23 cellular contexts compared by ENCODE assay signal in the genomic region with DNA sequence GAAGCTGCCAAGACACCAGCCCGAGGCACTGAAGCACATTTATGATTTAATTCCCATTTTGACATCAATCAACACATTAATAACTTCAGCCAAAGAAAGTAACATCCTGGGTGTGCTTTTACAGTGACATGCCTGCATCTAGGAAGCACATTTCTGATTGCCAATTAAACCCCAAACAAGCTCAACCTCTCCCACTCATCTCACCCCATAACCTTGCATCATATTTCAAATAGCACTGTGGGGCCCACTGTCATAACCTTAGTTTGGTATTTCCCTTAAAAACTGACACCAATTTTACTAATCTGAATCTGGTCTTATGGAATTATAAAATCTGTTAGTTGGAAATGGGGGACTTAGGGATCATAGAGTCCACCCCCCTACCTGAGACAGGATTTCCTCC.
"Had no signal": no experiment of that assay in that cellular context is flagged by ENCODE, and none has a peak within 500 bp of the region (broad histone marks: within the 10 kb centered on the region; RNA-seq: fewer than 3 reads in every experiment).

No MANE protein-coding gene starts in this region.

- H3K4me3 ChIP-seq: coronary artery, dorsolateral prefrontal cortex, esophagus squamous epithelium, gastrocnemius medialis, heart right ventricle, left lung, lower lobe of right lung, mucosa of descending colon had no signal

- H3K36me3 ChIP-seq: esophagus squamous epithelium, gastrocnemius medialis, heart right ventricle, left lung, lower lobe of right lung had no signal

- H3K4me1 ChIP-seq: esophagus squamous epithelium, gastrocnemius medialis, heart right ventricle, left lung, lower lobe of right lung had no signal

- H3K27me3 ChIP-seq: esophagus squamous epithelium, gastrocnemius medialis, left lung had no signal

- H3K27ac ChIP-seq: coronary artery, dorsolateral prefrontal cortex, epithelial cell of prostate, esophagus squamous epithelium, gastrocnemius medialis, heart right ventricle, left lung, lower lobe of right lung had no signal

- H3K9me3 ChIP-seq: esophagus squamous epithelium, gastrocnemius medialis, left lung, lower lobe of right lung, mucosa of descending colon had no signal

- DNase-seq: dermis blood vessel endothelial cell; dorsolateral prefrontal cortex; effector CD8-positive, alpha-beta T cell; effector memory CD8-positive, alpha-beta T cell; endodermal cell; erythroblast; esophagus squamous epithelium; foreskin melanocyte; gastrocnemius medialis; glutamatergic neuron; head of caudate nucleus; heart right ventricle; hippocampal formation; left cardiac atrium; left lung; left ventricle myocardium superior; lower lobe of right lung; mesenchymal stem cell; mucosa of descending colon; naive thymus-derived CD4-positive, alpha-beta T cell had no signal

- ATAC-seq: effector memory CD8-positive, alpha-beta T cell; esophagus mucosa; gastrocnemius medialis; heart right ventricle; left cardiac atrium; left lung; left ventricle myocardium superior; lower lobe of right lung; mucosa of descending colon; naive thymus-derived CD4-positive, alpha-beta T cell had no signal
